Comparison of ENCODE assay signal across 11 cellular contexts in genomic region chr5:151048526-151048925, GRCh38. TPM values are rescaled to one million over a fixed set of nuclear protein-coding genes. Genes with fewer than 3 reads are reported as not detected.
A peak's percentile ranks its signal among the peaks of the same experiment; 100 is the strongest.
DNase-seq lines count a peak whose midpoint lies in the region; ATAC-seq, FAIRE-seq and TF ChIP-seq lines count a peak whose summit lies in the region.
"Had no signal": no experiment of that assay in that cellular context is flagged by ENCODE, and none has a peak within 500 bp of the region (broad histone marks: within the 10 kb centered on the region; RNA-seq: fewer than 3 reads in every experiment).

No MANE protein-coding gene starts in this region.

- H3K27ac ChIP-seq in cardiac muscle cell (no peak overlapping the region), right cardiac atrium (ENCODE audit: low read length) (no peak overlapping the region), VCaP (no peak overlapping the region), foreskin keratinocyte (no peak overlapping the region), OCI-LY7 (ENCODE audit: low read depth, low read length, poor library complexity, severe bottlenecking) (no peak overlapping the region)
- H3K27ac ChIP-seq: BLaER1, uterus had no signal

- H3K4me3 ChIP-seq in cardiac muscle cell = no peak overlapping the region
- H3K4me3 ChIP-seq in right cardiac atrium (ENCODE audit: low read length) = no peak overlapping the region
- no peak overlapping the region for H3K4me3 ChIP-seq in OCI-LY7 (ENCODE audit: low read depth, low read length, poor library complexity, severe bottlenecking)
- H3K4me3 ChIP-seq: BLaER1, uterus had no signal

- H3K4me2 ChIP-seq in OCI-LY7 (ENCODE audit: low read length) = no peak overlapping the region
- H3K4me2 ChIP-seq: BLaER1 had no signal

- H3K27me3 ChIP-seq in cardiac muscle cell (no peaks in the 10 kb centered on the region), right cardiac atrium (ENCODE audit: control insufficient read depth, insufficient read depth) (no peaks in the 10 kb centered on the region), foreskin keratinocyte (no peaks in the 10 kb centered on the region)
- H3K27me3 ChIP-seq: BLaER1, uterus had no signal

- H3K4me1 ChIP-seq in cardiac muscle cell (ENCODE audit: low read depth) (no peaks in the 10 kb centered on the region), right cardiac atrium (ENCODE audit: control insufficient read depth, insufficient read depth, low read length) (peaks cover 5% of the 10 kb centered on the region), foreskin keratinocyte (no peaks in the 10 kb centered on the region), OCI-LY7 (ENCODE audit: insufficient read depth, low read length, poor library complexity, severe bottlenecking) (peaks cover 7% of the 10 kb centered on the region)
- H3K4me1 ChIP-seq: uterus had no signal

- H4K20me1 ChIP-seq in OCI-LY7 (ENCODE audit: insufficient read depth, low read length) = no peaks in the 10 kb centered on the region

- H3K36me3 ChIP-seq in cardiac muscle cell (peaks cover 23% of the 10 kb centered on the region), OCI-LY7 (ENCODE audit: insufficient read depth, low read length) (peaks cover 81% of the 10 kb centered on the region)
- H3K36me3 ChIP-seq: uterus had no signal

- POLR2A ChIA-PET in OCI-LY7 (lab: Charles Lee) = interaction anchor here (0.8 to 1.5 kb wide), 4 partner anchors 33 to 120 kb away, joined by 3 to 7 read pairs (median 4); no protein-coding TSS in a partner anchor

- TF ChIP-seq POLR2A in GM12892 (IDR thresholded peaks at IDR 0.05; ENCODE audit: low read depth, low read length) = no peak

- 68% methylated on average over 7 of the region's 7 CpGs for WGBS in right cardiac atrium

- no TSS peak for BruUV-seq in OCI-LY7 (replicated peaks; lab: Mats Ljungman, UMichigan)

- DNase-seq in cardiac muscle cell (ENCODE audit: low read depth in 1 of 2, low spot score in 1 of 2) = peak in 1 of 2 donors; percentile 38
- DNase-seq in right cardiac atrium = no peak
- DNase-seq in foreskin keratinocyte = no peak
- DNase-seq in GM12892 (ENCODE audit: insufficient read length) = no peak
- DNase-seq in retina = no peak
- no peak for DNase-seq in OCI-LY7 (ENCODE audit: low spot score)
- DNase-seq in cardiac septum (ENCODE audit: low spot score) = no peak
- DNase-seq: activated CD4-positive, CD25-positive, alpha-beta regulatory T cell treated with anti-CD3 and anti-CD28 coated beads, Interleukin-2, amount 50 U/mL, for 72 hours had no signal

- H3K9me3 ChIP-seq in cardiac muscle cell (ENCODE audit: low read depth) (no peaks in the 10 kb centered on the region), right cardiac atrium (ENCODE audit: control insufficient read depth, low read length) (no peaks in the 10 kb centered on the region), OCI-LY7 (ENCODE audit: low read length) (no peaks in the 10 kb centered on the region)
- H3K9me3 ChIP-seq: BLaER1, uterus had no signal

- no peak overlapping the region for H2AFZ ChIP-seq in OCI-LY7 (ENCODE audit: low read length)

- intact Hi-C loops in right cardiac atrium (cut with DNase I) (loop anchor here in 3 of 4 donors (5.0 kb wide), 1 partner anchor 46 kb away; no protein-coding TSS in a partner anchor), OCI-LY7 (cut with micrococcal nuclease; ENCODE audit: unreplicated experiment) (no loop called here), cardiac septum (cut with DNase I) (loop anchor here (2.0 kb wide), 1 partner anchor 46 kb away; no protein-coding TSS in a partner anchor)

- CTCF ChIA-PET in OCI-LY7 (lab: Charles Lee; ENCODE audit: unreplicated experiment) = interaction anchor here (0.6 to 2.4 kb wide), 7 partner anchors 9 to 117 kb away, joined by 3 to 9 read pairs (median 3); partner anchors contain the start of gene TNIP1

- TF ChIP-seq CTCF in cardiac muscle cell (IDR thresholded peaks at IDR 0.05; ENCODE audit: low read depth, low read length) (peak; percentile 42), VCaP (conservative IDR thresholded peaks at IDR 0.05) (peak; percentile 25), foreskin keratinocyte (conservative IDR thresholded peaks at IDR 0.05) (peak; percentile 57), OCI-LY7 (conservative IDR thresholded peaks at IDR 0.05; ENCODE audit: low read length) (no peak)

- ATAC-seq in right cardiac atrium (no peak), foreskin keratinocyte (peak; percentile 13)

- no peak for FAIRE-seq in GM12892 (lab: Jason Lieb, UNC)

- H3K9me2 ChIP-seq in OCI-LY7 (ENCODE audit: insufficient read depth, low read length) = no peaks in the 10 kb centered on the region

- H3K79me2 ChIP-seq in OCI-LY7 (ENCODE audit: insufficient read depth, low read depth, low read length) = no peaks in the 10 kb centered on the region

RNA-seq across cellular contexts. Expression of gene GPX3, which starts 28.1 kb away (rescaled TPM):
- total RNA-seq in cardiac muscle cell (46.6 and 73.7 TPM in 2 replicates), right cardiac atrium (1,000 to 10,000 TPM; 1,359 to 2,012 (median 1,429) TPM), foreskin keratinocyte (6.9 and 13.2 TPM in 2 replicates), OCI-LY7 (2022) (not detected in 2 replicates), cardiac septum (461 TPM)
- polyA plus RNA-seq in cardiac muscle cell (79.8 and 121 TPM in 2 replicates), right cardiac atrium (1,982 TPM), foreskin keratinocyte (12.7 and 26.6 TPM in 2 replicates)
- polyA plus RNA-seq in GM12892 (2012; ENCODE audit: missing spikeins) = 2.2 TPM
- not detected in 2 replicates for total RNA-seq in OCI-LY7 (2014; rRNA removed; shearing (Covaris generic))

RNA-seq across cellular contexts. Expression of gene TNIP1, which starts 32.3 kb away (rescaled TPM):
- total RNA-seq in cardiac muscle cell = 134 and 147 TPM in 2 replicates
- polyA plus RNA-seq in cardiac muscle cell = 94.9 and 104 TPM in 2 replicates
- total RNA-seq in right cardiac atrium = 10 to 100 TPM; 77.0 to 98.2 (median 86.1) TPM
- polyA plus RNA-seq in right cardiac atrium = 71.5 TPM
- total RNA-seq in foreskin keratinocyte = 128 and 133 TPM in 2 replicates
- polyA plus RNA-seq in foreskin keratinocyte = 96.5 and 98.1 TPM in 2 replicates
- 187 TPM for polyA plus RNA-seq in GM12892 (2012; ENCODE audit: missing spikeins)
- 51.4 and 55.9 TPM in 2 replicates for total RNA-seq in OCI-LY7 (2014; rRNA removed; shearing (Covaris generic))
- total RNA-seq in OCI-LY7 (2022) = 76.3 and 77.5 TPM in 2 replicates
- total RNA-seq in cardiac septum = 110 TPM
